Comparison of ENCODE assay signal across 8 cellular contexts in genomic region chr6:30556006-30556713, GRCh38. TPM values are rescaled to one million over a fixed set of nuclear protein-coding genes. Genes with fewer than 3 reads are reported as not detected.
DNase-seq lines count a peak whose midpoint lies in the region; ATAC-seq and TF ChIP-seq lines count a peak whose summit lies in the region.

A gene with protein sequence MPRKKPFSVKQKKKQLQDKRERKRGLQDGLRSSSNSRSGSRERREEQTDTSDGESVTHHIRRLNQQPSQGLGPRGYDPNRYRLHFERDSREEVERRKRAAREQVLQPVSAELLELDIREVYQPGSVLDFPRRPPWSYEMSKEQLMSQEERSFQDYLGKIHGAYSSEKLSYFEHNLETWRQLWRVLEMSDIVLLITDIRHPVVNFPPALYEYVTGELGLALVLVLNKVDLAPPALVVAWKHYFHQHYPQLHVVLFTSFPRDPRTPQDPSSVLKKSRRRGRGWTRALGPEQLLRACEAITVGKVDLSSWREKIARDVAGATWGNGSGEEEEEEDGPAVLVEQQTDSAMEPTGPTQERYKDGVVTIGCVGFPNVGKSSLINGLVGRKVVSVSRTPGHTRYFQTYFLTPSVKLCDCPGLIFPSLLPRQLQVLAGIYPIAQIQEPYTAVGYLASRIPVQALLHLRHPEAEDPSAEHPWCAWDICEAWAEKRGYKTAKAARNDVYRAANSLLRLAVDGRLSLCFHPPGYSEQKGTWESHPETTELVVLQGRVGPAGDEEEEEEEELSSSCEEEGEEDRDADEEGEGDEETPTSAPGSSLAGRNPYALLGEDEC (minus strand): TSS chr6:30556489. CDS start chr6:30556203, 286 bp downstream.

- H3K4me3 ChIP-seq in ectodermal cell (ENCODE audit: insufficient read depth, low read depth, low read length): peak within 1 kb of the TSS; percentile 76

- WGBS in ectodermal cell, 2 experiments: 0% methylated on average over 67 of the region's 67 CpGs

- peak within 1 kb of the TSS; percentile 98 for H3K4me3 Mint-ChIP-seq in CD4-positive, alpha-beta T cell

- CTCF ChIA-PET in CD4-positive, alpha-beta T cell (lab: Charles Lee): interaction anchor here (0.9 to 4.7 kb wide), 3 partner anchors 11 to 174 kb away, joined by 3 to 26 read pairs (median 15); no protein-coding TSS in a partner anchor

- DNase-seq in CD4-positive, alpha-beta T cell: peak; percentile 98 to 100 (median 99)
- DNase-seq in HPDE6-E6E7 (ENCODE audit: extremely low spot score) (peak; percentile 94), NK-92 (lab: John Stamatoyannopoulos, UW; ENCODE audit: unreplicated experiment) (peak; percentile 83), lung microvascular endothelial cell (ENCODE audit: low read depth in 2 of 2) (peak; percentile 90 to 97)
- peak; percentile 98 to 99 for DNase-seq in activated CD8-positive, alpha-beta memory T cell treated with anti-CD3 and anti-CD28 coated beads for 1 hour (ENCODE audit: extremely low read depth in 1 of 2, low read depth in 1 of 2)
- peak; percentile 98 for DNase-seq in stimulated activated CD8-positive, alpha-beta memory T cell treated with anti-CD3 and anti-CD28 coated beads, Interleukin-12 subunit alpha, Interleukin-12 subunit beta, amount 100 ng/mL, for 1 hour (ENCODE audit: low read depth)

- peak within 1 kb of the TSS; percentile 94 for H3K27ac ChIP-seq in CD4-positive, alpha-beta T cell (ENCODE audit: low read depth, low read length)
- H3K27ac ChIP-seq in ectodermal cell (ENCODE audit: insufficient read depth, low read depth, low read length, poor library complexity, severe bottlenecking): peak within 1 kb of the TSS; percentile 98

- POLR2A ChIA-PET in CD4-positive, alpha-beta T cell (lab: Charles Lee): interaction anchor here (0.6 to 4.2 kb wide), 22 partner anchors 10 to 174 kb away, joined by 3 to 106 read pairs (median 4); partner anchors contain the start of genes ABCF1, DHX16, MDC1 and MRPS18B

- no peaks in the 10 kb centered on the region for H3K9me3 Mint-ChIP-seq in CD4-positive, alpha-beta T cell

- H3K4me1 Mint-ChIP-seq in CD4-positive, alpha-beta T cell (ENCODE audit: low read depth): peaks cover 50% of the 10 kb centered on the region

- TF ChIP-seq CTCF in CD4-positive, alpha-beta T cell (IDR thresholded peaks at IDR 0.05): no peak

- H3K27me3 Mint-ChIP-seq in CD4-positive, alpha-beta T cell: no peaks in the 10 kb centered on the region

- H3K36me3 Mint-ChIP-seq in CD4-positive, alpha-beta T cell (ENCODE audit: low read depth): peaks cover 67% of the 10 kb centered on the region

- peaks cover 9% of the 10 kb centered on the region for H3K4me1 ChIP-seq in ectodermal cell (ENCODE audit: control insufficient read depth, insufficient read depth, low read length)

- H3K27me3 ChIP-seq in CD4-positive, alpha-beta T cell (ENCODE audit: control insufficient read depth, insufficient read depth, low read length): no peaks in the 10 kb centered on the region
- no peaks in the 10 kb centered on the region for H3K27me3 ChIP-seq in ectodermal cell (ENCODE audit: control insufficient read depth, insufficient read depth, low read length, poor library complexity, severe bottlenecking)

- peak within 1 kb of the TSS; percentile 97 for H3K27ac Mint-ChIP-seq in CD4-positive, alpha-beta T cell

- no peaks in the 10 kb centered on the region for H3K9me3 ChIP-seq in CD4-positive, alpha-beta T cell (ENCODE audit: control insufficient read depth, low read length)
- H3K9me3 ChIP-seq in ectodermal cell (ENCODE audit: control insufficient read depth, low read length): no peaks in the 10 kb centered on the region

- intact Hi-C loops in CD4-positive, alpha-beta T cell (cut with DNase I, micrococcal nuclease): loop anchor here (1.0 to 5.0 kb wide), 7 partner anchors 13 to 489 kb away; partner anchors contain the start of genes ABCF1 (in 1 of the 2), MDC1 (in 1 of the 2), PPP1R11 (in 1 of the 2) and RPP21 (in 1 of the 2)

- ATAC-seq in CD4-positive, alpha-beta T cell (ENCODE audit: poor library complexity): peak; percentile 88
- ATAC-seq in GM19455 (IDR thresholded peaks at IDR 0.05; ENCODE audit: unreplicated experiment): peak; percentile 82

- peaks cover 19% of the 10 kb centered on the region for H3K36me3 ChIP-seq in ectodermal cell (ENCODE audit: control insufficient read depth, insufficient read depth, low read length)

RNA-seq across cellular contexts. Expression of the gene that starts here (rescaled TPM):
- total RNA-seq in CD4-positive, alpha-beta T cell: 100 to 1,000 TPM; 145 to 151 TPM
- polyA plus RNA-seq in ectodermal cell (2013, experiment 1 of 4): 72.7 TPM
- 61.9 TPM for polyA plus RNA-seq in ectodermal cell (2013, experiment 2 of 4)
- 43.5 TPM for polyA plus RNA-seq in ectodermal cell (2013, experiment 3 of 4)
- 43.3 TPM for polyA plus RNA-seq in ectodermal cell (2013, experiment 4 of 4)
- 31.8 and 41.1 TPM in 2 replicates for total RNA-seq in lung microvascular endothelial cell

Comparison
In these comparisons a context has a peak if more than half of its experiments do, and no peak if none do; other contexts are left out.
1. Peak in every context shown above with its lines: DNase-seq, ATAC-seq, H3K4me3 ChIP-seq and H3K27ac ChIP-seq.